Comparison of ENCODE assay signal across 18 cellular contexts in genomic region chr4:98802673-98803286, GRCh38.
A peak's percentile ranks its signal among the peaks of the same experiment; 100 is the strongest.
DNase-seq lines count a peak whose midpoint lies in the region; ATAC-seq, FAIRE-seq and TF ChIP-seq lines count a peak whose summit lies in the region.
"Had no signal": no experiment of that assay in that cellular context is flagged by ENCODE, and none has a peak within 500 bp of the region (broad histone marks: within the 10 kb centered on the region; RNA-seq: fewer than 3 reads in every experiment).

No MANE protein-coding gene starts in this region.

- no peak overlapping the region for H3K9ac ChIP-seq in K562 (ENCODE audit: insufficient read depth in 1 of 2, low read depth in 2 of 2, low read length in 2 of 2)
- H3K9ac ChIP-seq: KMS-11 had no signal

- H4K20me1 ChIP-seq in K562 (replicated peaks; ENCODE audit: control insufficient read depth, insufficient read depth, low read length): peaks cover 13% of the 10 kb centered on the region

- H3K36me3 ChIP-seq in K562 (ENCODE audit: control insufficient read depth, insufficient read depth, low read length): no peaks in the 10 kb centered on the region
- H3K36me3 ChIP-seq: MG63 had no signal

- DNase-seq in COR-L47 (lab: John Stamatoyannopoulos, UW) (peak; percentile 79), NCI-H446 treated with DMSO at 0.1 percent for 48 hours (lab: John Stamatoyannopoulos, UW) (peak; percentile 60), K562 (ENCODE audit: extremely low read depth in 1 of 4, low spot score in 3 of 4) (no peak), globus pallidus (ENCODE audit: low spot score) (peak; percentile 13), anterior cingulate cortex (lab: John Stamatoyannopoulos, UW) (no peak), mucosa of gallbladder (ENCODE audit: low spot score) (no peak)
- DNase-seq: ACHN; CD4-positive, CD25-positive, alpha-beta regulatory T cell; DND-41; GF-D8; HFFc6; MG63; NCI-H1105 treated with DMSO at 0.1 percent for 48 hours; NCI-H187; NCI-H510A treated with DMSO at 0.1 percent for 48 hours had no signal

- TF ChIP-seq POLR2A in K562 (conservative IDR thresholded peaks at IDR 0.05): no peak

- H2AFZ ChIP-seq in K562 (ENCODE audit: low read depth, low read length): no peak overlapping the region

- in situ Hi-C loops in K562 (cut with MboI): no loop called here

- 11% methylated on average over 2 of the region's 2 CpGs for WGBS in K562 (ENCODE audit: insufficient coverage, low coverage, missing lambda C conversion rate)

- CTCF ChIA-PET in K562 (lab: Yijun Ruan, JAX; ENCODE audit: low intra/inter-chr PET ratio): no interaction called here

- no peaks in the 10 kb centered on the region for H3K79me2 ChIP-seq in K562 (ENCODE audit: control insufficient read depth, insufficient read depth, low read length)

- peaks cover 20 to 35% of the 10 kb centered on the region in 2 experiments for H3K4me1 ChIP-seq in K562 (replicated peaks in 1 of 2; ENCODE audit: control insufficient read depth in 2 of 2, insufficient read depth in 2 of 2, low read length in 2 of 2)

- H3K4me3 ChIP-seq in K562: no peak overlapping the region
- H3K4me3 ChIP-seq: MG63 had no signal

- no peak overlapping the region for H3K27ac ChIP-seq in K562 (ENCODE audit: extremely low read depth, low read depth, low read length)
- H3K27ac ChIP-seq: KMS-11 had no signal

- H3K27me3 ChIP-seq in K562 (ENCODE audit: control insufficient read depth in 2 of 2, insufficient read depth in 2 of 2, low read length in 2 of 2): no peaks in the 10 kb centered on the region
- H3K27me3 ChIP-seq: MG63 had no signal

- no peak overlapping the region for H3K4me2 ChIP-seq in K562 (ENCODE audit: insufficient read depth, low read length)
- H3K4me2 ChIP-seq: KMS-11 had no signal

- TF ChIP-seq EP300 in K562 (IDR thresholded peaks at IDR 0.05; ENCODE audit: low read length): no peak

- intact Hi-C loops in K562 (cut with micrococcal nuclease): no loop called here

- POLR2A ChIA-PET in K562 (lab: Yijun Ruan, JAX): interaction anchor here (0.6 to 0.9 kb wide), 4 partner anchors 10 to 1091 kb away, joined by 3 to 4 read pairs (median 4); no protein-coding TSS in a partner anchor

- no peaks in the 10 kb centered on the region for H3K9me3 ChIP-seq in K562 (replicated peaks; ENCODE audit: control insufficient read depth, insufficient read depth, low read depth, low read length)
- H3K9me3 ChIP-seq: MG63 had no signal

- no peak for ATAC-seq in K562
- ATAC-seq in HG03159 (IDR thresholded peaks at IDR 0.05; ENCODE audit: unreplicated experiment): no peak
- no peak for ATAC-seq in GM18520 (IDR thresholded peaks at IDR 0.05; ENCODE audit: unreplicated experiment)

- no peak for TF ChIP-seq RAD21 in K562 (CRISPR knock-in tag; conservative IDR thresholded peaks at IDR 0.05 in 1 of 2, IDR thresholded peaks at IDR 0.05 in 1 of 2)

- BruUV-seq in K562 (replicated peaks; lab: Mats Ljungman, UMichigan): no TSS peak

- no peak for TF ChIP-seq CTCF in K562 (IDR thresholded peaks at IDR 0.05 in 2 of 3, conservative IDR thresholded peaks at IDR 0.05 in 1 of 3; ENCODE audit: insufficient read depth in 2 of 3, low read depth in 1 of 3, low read length in 3 of 3)

- no peaks in the 10 kb centered on the region for H3K9me1 ChIP-seq in K562 (ENCODE audit: control insufficient read depth, insufficient read depth, low read length)

- FAIRE-seq in K562 (lab: Jason Lieb, UNC): no peak

TF ChIP-seq in K562, 482 proteins besides CTCF, POLR2A, EP300 and RAD21:
- TF ChIP-seq MEIS2 (IDR thresholded peaks at IDR 0.05; ENCODE audit: partially characterized antibody): peak; percentile 67
- peak; percentile 7; the same call in 1 of the 2 replicates for TF ChIP-seq TEAD4 (IDR thresholded peaks at IDR 0.05; ENCODE audit: low read length)
- TF ChIP-seq TEAD4 (CRISPR knock-in tag; IDR thresholded peaks at IDR 0.05; ENCODE audit: borderline replicate concordance): no peak
- peak; percentile 37; the same call in 1 of the 2 replicates for TF ChIP-seq FOSL1 (tag; conservative IDR thresholded peaks at IDR 0.05)
- peak; percentile 64 for TF ChIP-seq NFIC (IDR thresholded peaks at IDR 0.05)
- TF ChIP-seq ARID1B (IDR thresholded peaks at IDR 0.05): peak; percentile 39; the same call in 1 of the 2 replicates
- TF ChIP-seq SOX6 (IDR thresholded peaks at IDR 0.05): peak; percentile 38; the same call in 1 of the 2 replicates
- TF ChIP-seq PKNOX1 (IDR thresholded peaks at IDR 0.05): peak; percentile 54
- TF ChIP-seq CBFA2T3 (IDR thresholded peaks at IDR 0.05): peak; percentile 73
- 0 out of 2 replicates have a peak, but pooled peaks have one; percentile 30 for TF ChIP-seq LCOR (CRISPR knock-in tag; IDR thresholded peaks at IDR 0.05)
- TF ChIP-seq ZBTB17 (CRISPR knock-in tag; IDR thresholded peaks at IDR 0.05): no peak
- no peak for TF ChIP-seq ID3 (CRISPR knock-in tag; IDR thresholded peaks at IDR 0.05)
- TF ChIP-seq ID3 (tag; IDR thresholded peaks at IDR 0.05): no peak
- TF ChIP-seq CHCHD3 (CRISPR knock-in tag; IDR thresholded peaks at IDR 0.05): no peak
- peak; percentile 10; the same call in 1 of the 2 replicates for TF ChIP-seq JUND (IDR thresholded peaks at IDR 0.05; ENCODE audit: borderline replicate concordance, low read depth, low read length)
- no peak for TF ChIP-seq JUND (tag; IDR thresholded peaks at IDR 0.05; ENCODE audit: borderline replicate concordance, low read depth, low read length)
- TF ChIP-seq CBFA2T2 (conservative IDR thresholded peaks at IDR 0.05): peak; percentile 50
- TF ChIP-seq PBX2 (CRISPR knock-in tag; IDR thresholded peaks at IDR 0.05; ENCODE audit: low read depth): no peak
- 0 out of 2 replicates have a peak, but pooled peaks have one; percentile 30 for TF ChIP-seq PBX2 (tag; conservative IDR thresholded peaks at IDR 0.05; ENCODE audit: low read depth)
- TF ChIP-seq TCF3 (CRISPR knock-in tag; IDR thresholded peaks at IDR 0.05): peak; percentile 30; the same call in 1 of the 2 replicates
- TF ChIP-seq ASH1L (IDR thresholded peaks at IDR 0.05; ENCODE audit: borderline replicate concordance, low read depth, partially characterized antibody): no peak

Comparison
In these comparisons a context has a peak if more than half of its experiments do, and no peak if none do; other contexts are left out.
1. DNase-seq: peak in COR-L47 (single experiment), NCI-H446 treated with DMSO at 0.1 percent for 48 hours (single experiment) and globus pallidus (single experiment); none in K562 (0 of 4), anterior cingulate cortex (0 of 58) and mucosa of gallbladder (single experiment).